ENCODE assay signal across 18 cellular contexts in genomic region chr11:19822531-19822930, GRCh38.
"Had no signal": no experiment of that assay in that cellular context is flagged by ENCODE, and none has a peak within 500 bp of the region (broad histone marks: within the 10 kb centered on the region; RNA-seq: fewer than 3 reads in every experiment).

No MANE protein-coding gene starts in this region.

- H2AFZ ChIP-seq: neural progenitor cell had no signal

- H3K27ac ChIP-seq: foreskin keratinocyte, neural progenitor cell, ovary, right atrium auricular region, sigmoid colon, skin epidermis had no signal

- H3K9ac ChIP-seq: neural progenitor cell had no signal

- H3K36me3 Mint-ChIP-seq: natural killer cell treated with Interleukin-12 subunit alpha and Interleukin-12 subunit beta and Interleukin-15 and Interleukin-18, amount 100 ng/mL, for 72 hours; neural progenitor cell had no signal

- H3K4me3 Mint-ChIP-seq: natural killer cell treated with Interleukin-12 subunit alpha and Interleukin-12 subunit beta and Interleukin-15 and Interleukin-18, amount 100 ng/mL, for 72 hours; neural progenitor cell had no signal

- H3K4me1 ChIP-seq: foreskin keratinocyte had no signal

- H3K9me3 Mint-ChIP-seq: natural killer cell treated with Interleukin-12 subunit alpha and Interleukin-12 subunit beta and Interleukin-15 and Interleukin-18, amount 100 ng/mL, for 72 hours had no signal

- ATAC-seq: foreskin keratinocyte; left colon; left ventricle myocardium superior; natural killer cell treated with Interleukin-12 subunit alpha and Interleukin-12 subunit beta and Interleukin-15 and Interleukin-18, amount 100 ng/mL, for 72 hours had no signal

- H3K27ac Mint-ChIP-seq: natural killer cell treated with Interleukin-12 subunit alpha and Interleukin-12 subunit beta and Interleukin-15 and Interleukin-18, amount 100 ng/mL, for 72 hours; neural progenitor cell had no signal

- H3K4me2 ChIP-seq: neural progenitor cell had no signal

- H3K4me3 ChIP-seq: lung, neural progenitor cell, ovary, right atrium auricular region, sigmoid colon, skin epidermis had no signal

- H3K9me3 ChIP-seq: ovary, right atrium auricular region, sigmoid colon had no signal

- DNase-seq: dermis blood vessel endothelial cell; erythroblast; foreskin keratinocyte; left colon; left ventricle myocardium superior; mesenchymal stem cell; midbrain; nucleus accumbens; ovary; sigmoid colon; stimulated activated CD4-positive, alpha-beta T cell treated with anti-CD3 and anti-CD28 coated beads, Interleukin-2, amount 100 ng/mL, for 48 hours; stimulated activated naive CD4-positive, alpha-beta T cell treated with Interleukin-2 at 50 U/mL for 16 hours; trophoblast cell had no signal

- H3K27me3 ChIP-seq: neural progenitor cell, ovary, right atrium auricular region, sigmoid colon had no signal

- H3K36me3 ChIP-seq: neural progenitor cell, ovary, right atrium auricular region had no signal
